16 cellular contexts compared by ENCODE assay signal in genomic region chr7:139642283-139642682, GRCh38.
DNase-seq lines count a peak whose midpoint lies in the region; ATAC-seq, FAIRE-seq and TF ChIP-seq lines count a peak whose summit lies in the region.
"Had no signal": no experiment of that assay in that cellular context is flagged by ENCODE, and none has a peak within 500 bp of the region (broad histone marks: within the 10 kb centered on the region; RNA-seq: fewer than 3 reads in every experiment).

No MANE protein-coding gene starts in this region.

- no TSS peak for BruUV-seq in Caco-2 (replicated peaks; lab: Mats Ljungman, UMichigan)

- intact Hi-C loops in CD4-positive, alpha-beta T cell (cut with DNase I, micrococcal nuclease) = loop anchor here in 1 of 2 experiments (10.0 kb wide), 3 partner anchors 183 to 683 kb away; partner anchors contain the start of gene TBXAS1
- intact Hi-C loops in Caco-2 (cut with micrococcal nuclease; ENCODE audit: unreplicated experiment) = loop anchor here (1.0 to 10.0 kb wide), 2 partner anchors 13 to 103 kb away; no protein-coding TSS in a partner anchor

- CTCF ChIA-PET in CD4-positive, alpha-beta T cell (lab: Charles Lee) = interaction anchor here (1.1 to 1.5 kb wide), 2 partner anchors 21 to 23 kb away, joined by 3 to 5 read pairs; no protein-coding TSS in a partner anchor
- CTCF ChIA-PET in Caco-2 (lab: Charles Lee) = interaction anchor here (0.5 to 1.2 kb wide), 4 partner anchors 10 to 208 kb away, joined by 3 to 7 read pairs (median 4); no protein-coding TSS in a partner anchor

- POLR2A ChIA-PET in CD4-positive, alpha-beta T cell (lab: Charles Lee) = no interaction called here
- POLR2A ChIA-PET in Caco-2 (lab: Charles Lee) = no interaction called here

- no peaks in the 10 kb centered on the region for H3K9me3 Mint-ChIP-seq in CD4-positive, alpha-beta T cell
- no peaks in the 10 kb centered on the region for H3K9me3 Mint-ChIP-seq in Caco-2 (ENCODE audit: unreplicated experiment)
- H3K9me3 Mint-ChIP-seq in nephron = no peaks in the 10 kb centered on the region

- no peaks in the 10 kb centered on the region for H3K9me3 ChIP-seq in CD4-positive, alpha-beta T cell (ENCODE audit: control insufficient read depth, low read length)
- H3K9me3 ChIP-seq in Caco-2 = no peaks in the 10 kb centered on the region
- no peaks in the 10 kb centered on the region for H3K9me3 ChIP-seq in duodenal mucosa (ENCODE audit: control insufficient read depth in 1 of 2, low read length in 2 of 2)
- H3K9me3 ChIP-seq: SJSA1 had no signal

- H3K27ac Mint-ChIP-seq in CD4-positive, alpha-beta T cell = peak overlapping the region; percentile 80
- peak overlapping the region; percentile 56 for H3K27ac Mint-ChIP-seq in Caco-2 (ENCODE audit: unreplicated experiment)
- H3K27ac Mint-ChIP-seq in nephron = peak overlapping the region in 2 of 3 experiments; percentile 31 to 59

- H3K27ac ChIP-seq in CD4-positive, alpha-beta T cell (ENCODE audit: low read depth, low read length) = no peak overlapping the region
- no peak overlapping the region for H3K27ac ChIP-seq in duodenal mucosa (ENCODE audit: low read depth, low read length)
- H3K27ac ChIP-seq: SJSA1 had no signal

- no peaks in the 10 kb centered on the region for H3K27me3 ChIP-seq in CD4-positive, alpha-beta T cell (ENCODE audit: control insufficient read depth, insufficient read depth, low read length)
- no peaks in the 10 kb centered on the region for H3K27me3 ChIP-seq in Caco-2 (replicated peaks; ENCODE audit: control insufficient read depth, insufficient read depth, low read length)
- H3K27me3 ChIP-seq in duodenal mucosa (ENCODE audit: control insufficient read depth in 1 of 2, insufficient read depth in 2 of 2, low read length in 2 of 2) = no peaks in the 10 kb centered on the region
- H3K27me3 ChIP-seq: SJSA1 had no signal

- ATAC-seq in CD4-positive, alpha-beta T cell (ENCODE audit: poor library complexity) = no peak
- no peak for ATAC-seq in HG03571 (IDR thresholded peaks at IDR 0.05; ENCODE audit: unreplicated experiment)
- ATAC-seq: K562, Panc1 had no signal

- H3K4me1 ChIP-seq in Caco-2 = peaks cover 26% of the 10 kb centered on the region; the same call in 1 of the 2 replicates
- H3K4me1 ChIP-seq in duodenal mucosa (ENCODE audit: control insufficient read depth in 1 of 2, insufficient read depth in 2 of 2, low read length in 2 of 2) = peaks cover 28 to 31% of the 10 kb centered on the region in 2 donors

- H3K4me1 Mint-ChIP-seq in CD4-positive, alpha-beta T cell (ENCODE audit: low read depth) = peaks cover 83% of the 10 kb centered on the region
- peaks cover 51% of the 10 kb centered on the region for H3K4me1 Mint-ChIP-seq in Caco-2 (ENCODE audit: low read depth, unreplicated experiment)
- H3K4me1 Mint-ChIP-seq in nephron = peaks cover 14% of the 10 kb centered on the region

- no peak for FAIRE-seq in frontal cortex (lab: Jason Lieb, UNC)
- FAIRE-seq: GM12891, H1, K562 had no signal

- no peak overlapping the region for H3K4me3 Mint-ChIP-seq in CD4-positive, alpha-beta T cell
- H3K4me3 Mint-ChIP-seq in Caco-2 (ENCODE audit: unreplicated experiment) = no peak overlapping the region
- peak overlapping the region in 1 of 3 experiments; percentile 5 for H3K4me3 Mint-ChIP-seq in nephron

- no peaks in the 10 kb centered on the region; the same call in 1 of the 2 replicates for H3K36me3 ChIP-seq in Caco-2 (ENCODE audit: control insufficient read depth, insufficient read depth, low read length)
- peaks cover 0 to 17% of the 10 kb centered on the region in 2 donors for H3K36me3 ChIP-seq in duodenal mucosa (ENCODE audit: control insufficient read depth in 1 of 2, insufficient read depth in 2 of 2, low read length in 2 of 2)

- H3K4me3 ChIP-seq in Caco-2 (ENCODE audit: low read depth, low read length) = no peak overlapping the region
- H3K4me3 ChIP-seq in duodenal mucosa (ENCODE audit: low read depth in 1 of 2, low read length in 2 of 2) = peak overlapping the region; percentile 9 to 38
- H3K4me3 ChIP-seq: K562, SJSA1 had no signal

- no peaks in the 10 kb centered on the region for H3K27me3 Mint-ChIP-seq in CD4-positive, alpha-beta T cell
- H3K27me3 Mint-ChIP-seq in Caco-2 (ENCODE audit: insufficient read depth, unreplicated experiment) = no peaks in the 10 kb centered on the region
- no peaks in the 10 kb centered on the region for H3K27me3 Mint-ChIP-seq in nephron (ENCODE audit: low read depth)

- no peak for DNase-seq in CD4-positive, alpha-beta T cell
- DNase-seq in Caco-2 (peak; percentile 30 to 52), frontal cortex (ENCODE audit: low spot score in 2 of 2) (no peak)
- no peak for DNase-seq in stimulated activated CD4-positive, alpha-beta T cell treated with anti-CD3 and anti-CD28 coated beads, Interleukin-12 subunit alpha, Interleukin-12 subunit beta, amount 100 ng/mL, for 4 hours
- DNase-seq: AML-193, DMS153, NCI-H1105 treated with DMSO at 0.1 percent for 48 hours, NCI-H1694 treated with DMSO at 0.1 percent for 48 hours had no signal

- H3K9ac ChIP-seq in duodenal mucosa (ENCODE audit: low read depth in 1 of 2, low read length in 2 of 2) = no peak overlapping the region

- H3K36me3 Mint-ChIP-seq in CD4-positive, alpha-beta T cell (ENCODE audit: low read depth) = no peaks in the 10 kb centered on the region
- H3K36me3 Mint-ChIP-seq in Caco-2 (ENCODE audit: insufficient read depth, unreplicated experiment) (peaks cover 13% of the 10 kb centered on the region), nephron (ENCODE audit: low read depth) (peaks cover 33% of the 10 kb centered on the region)

- TF ChIP-seq CTCF in CD4-positive, alpha-beta T cell (IDR thresholded peaks at IDR 0.05) = no peak
- no peak for TF ChIP-seq CTCF in Caco-2 (IDR thresholded peaks at IDR 0.05; ENCODE audit: insufficient read depth in 1 of 2, low read depth in 1 of 2, low read length in 1 of 2, severe bottlenecking in 1 of 2, unreplicated experiment in 1 of 2)
- no peak for TF ChIP-seq CTCF in nephron (IDR thresholded peaks at IDR 0.05; ENCODE audit: unreplicated experiment in 3 of 3)

Comparison
In these comparisons a context has a peak if more than half of its experiments do, and no peak if none do; other contexts are left out.
1. DNase-seq: peak in Caco-2 (2 of 2); none in CD4-positive, alpha-beta T cell (0 of 10), frontal cortex (0 of 2) and stimulated activated CD4-positive, alpha-beta T cell treated with anti-CD3 and anti-CD28 coated beads, Interleukin-12 subunit alpha, Interleukin-12 subunit beta, amount 100 ng/mL, for 4 hours (single experiment).
2. Peak in every context shown above with its lines, with median percentiles within 50 percentile points of each other: H3K27ac Mint-ChIP-seq.